23 cellular contexts compared by ENCODE assay signal in the genomic region with DNA sequence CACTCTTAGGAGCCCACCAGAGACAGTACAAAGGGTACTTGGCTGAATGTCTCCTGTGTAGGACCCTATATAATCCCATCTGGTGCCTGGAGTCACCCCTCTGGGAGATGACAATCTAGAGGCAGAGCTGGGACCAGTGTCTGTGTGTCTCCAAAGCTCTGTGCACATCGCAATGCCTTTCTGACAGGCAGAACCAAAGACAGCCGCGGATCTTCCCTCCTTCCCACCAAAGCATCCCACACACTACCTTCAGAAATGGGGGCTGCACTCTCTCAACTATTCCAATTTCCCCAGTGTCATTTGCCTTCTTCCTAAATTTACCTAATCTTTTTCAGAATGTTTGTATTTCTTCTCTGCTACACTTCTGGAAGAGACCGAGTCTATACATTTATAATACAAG. TPM values are rescaled to one million over a fixed set of nuclear protein-coding genes. Genes with fewer than 3 reads are reported as not detected.
"Had no signal": no experiment of that assay in that cellular context is flagged by ENCODE, and none has a peak within 500 bp of the region (broad histone marks: within the 10 kb centered on the region; RNA-seq: fewer than 3 reads in every experiment).

No MANE protein-coding gene starts in this region.

- H3K9me3 Mint-ChIP-seq: dendritic cell treated with granulocyte-macrophage colony-stimulating factor and Interleukin-4, amounts not matched to agents 40 ng/mL and 50 ng/mL, for 4 days; effector memory CD8-positive, alpha-beta T cell; mesothelial cell of epicardium had no signal

- H3K27me3 ChIP-seq: colonic mucosa had no signal

- H3K36me3 Mint-ChIP-seq: mesothelial cell of epicardium, naive B cell had no signal

- H3K36me3 ChIP-seq: colonic mucosa, esophagus muscularis mucosa, gastroesophageal sphincter, heart right ventricle, lower lobe of right lung had no signal

- H3K9me3 ChIP-seq: colonic mucosa, esophagus muscularis mucosa, gastroesophageal sphincter, lower lobe of right lung, mucosa of descending colon had no signal

- H3K4me3 Mint-ChIP-seq: dendritic cell treated with granulocyte-macrophage colony-stimulating factor and Interleukin-4, amounts not matched to agents 40 ng/mL and 50 ng/mL, for 4 days; effector memory CD8-positive, alpha-beta T cell; mesothelial cell of epicardium; naive B cell; naive thymus-derived CD8-positive, alpha-beta T cell had no signal

- H3K4me1 Mint-ChIP-seq: mesothelial cell of epicardium; naive B cell; naive thymus-derived CD8-positive, alpha-beta T cell had no signal

- H3K27ac ChIP-seq: colonic mucosa, esophagus muscularis mucosa, foreskin keratinocyte, gastroesophageal sphincter, heart right ventricle, lower lobe of right lung had no signal

- H3K4me1 ChIP-seq: colonic mucosa, esophagus muscularis mucosa, foreskin keratinocyte, gastroesophageal sphincter, lower lobe of right lung had no signal

- DNase-seq: colonic mucosa; cortex of kidney; effector CD8-positive, alpha-beta T cell; effector memory CD8-positive, alpha-beta T cell; foreskin keratinocyte; heart right ventricle; hippocampal formation; left colon; left ventricle myocardium superior; lower lobe of right lung; mesenchymal stem cell; mucosa of descending colon; naive B cell; naive thymus-derived CD8-positive, alpha-beta T cell had no signal

- H3K4me3 ChIP-seq: colonic mucosa, esophagus muscularis mucosa, gastroesophageal sphincter, heart right ventricle, lower lobe of right lung, mucosa of descending colon had no signal

- FAIRE-seq: endothelial cell of umbilical vein, frontal cortex, islet of Langerhans, keratinocyte had no signal

- H3K27ac Mint-ChIP-seq: dendritic cell treated with granulocyte-macrophage colony-stimulating factor and Interleukin-4, amounts not matched to agents 40 ng/mL and 50 ng/mL, for 4 days; effector memory CD8-positive, alpha-beta T cell; mesothelial cell of epicardium; naive B cell; naive thymus-derived CD8-positive, alpha-beta T cell had no signal

RNA-seq across cellular contexts. Expression of a gene that starts 12.0 kb away (rescaled TPM):
- total RNA-seq: endothelial cell of umbilical vein; fibroblast of villous mesenchyme; naive thymus-derived CD8-positive, alpha-beta T cell had no signal
- polyA plus RNA-seq: naive thymus-derived CD8-positive, alpha-beta T cell had no signal
